ENCODE assay signal across 18 cellular contexts in the genomic region with DNA sequence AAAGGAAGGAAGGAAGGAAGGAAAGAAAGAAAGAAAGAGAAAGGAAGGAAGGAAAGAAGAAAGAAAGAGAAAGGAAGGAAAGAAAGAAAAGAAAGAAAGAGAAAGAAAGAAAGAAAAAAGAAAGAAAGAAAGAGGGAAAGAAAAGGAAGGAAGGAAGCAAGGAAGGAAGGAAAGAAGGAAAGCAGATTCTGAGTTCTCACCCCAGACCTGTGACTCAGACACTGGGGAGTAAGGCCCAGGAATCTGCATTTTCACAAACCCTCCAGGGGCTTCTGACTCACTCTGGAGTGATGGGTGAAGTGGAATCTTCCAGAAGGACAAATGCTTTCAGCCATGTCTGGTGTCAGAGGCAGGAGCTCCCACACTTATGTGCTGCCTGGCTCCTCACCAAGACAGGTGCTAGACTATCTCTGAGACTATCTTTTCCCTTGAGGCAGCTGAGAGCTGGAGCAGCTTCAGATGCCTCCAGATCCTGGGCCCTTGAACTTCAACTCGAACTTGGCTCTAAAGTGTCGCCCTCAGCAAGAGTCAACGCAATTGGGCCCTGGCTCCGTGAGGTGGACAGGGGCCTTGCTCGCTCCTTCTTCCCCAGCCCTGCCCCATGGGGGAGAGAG. TPM values are rescaled to one million over a fixed set of nuclear protein-coding genes. Genes with fewer than 3 reads are reported as not detected.
A peak's percentile ranks its signal among the peaks of the same experiment; 100 is the strongest.
DNase-seq lines count a peak whose midpoint lies in the region; ATAC-seq, FAIRE-seq and TF ChIP-seq lines count a peak whose summit lies in the region.
"Had no signal": no experiment of that assay in that cellular context is flagged by ENCODE, and none has a peak within 500 bp of the region (broad histone marks: within the 10 kb centered on the region; RNA-seq: fewer than 3 reads in every experiment).

No MANE protein-coding gene starts in this region.

- H3K36me3 Mint-ChIP-seq in WTC11, result no peaks in the 10 kb centered on the region
- H3K36me3 Mint-ChIP-seq: CD14-positive monocyte had no signal

- no peaks in the 10 kb centered on the region for H3K27me3 ChIP-seq in DOHH2 (ENCODE audit: control insufficient read depth, low read length)
- no peaks in the 10 kb centered on the region for H3K27me3 ChIP-seq in HepG2 (ENCODE audit: control insufficient read depth in 1 of 2, insufficient read depth in 2 of 2, low read length in 2 of 2)

- FAIRE-seq in HepG2 (lab: Jason Lieb, UNC), result no peak
- FAIRE-seq: islet of Langerhans had no signal

- CTCF ChIA-PET in HEK293 (lab: Yijun Ruan, JAX), result no interaction called here
- CTCF ChIA-PET in WTC11 (lab: Charles Lee), result interaction anchor here (0.6 to 1.0 kb wide), 2 partner anchors 16 to 113 kb away, joined by 3 to 4 read pairs; no protein-coding TSS in a partner anchor
- CTCF ChIA-PET in HepG2 (lab: Yijun Ruan, JAX; ENCODE audit: low intra/inter-chr PET ratio, low total read pairs), result no interaction called here

- TF ChIP-seq CTCF in DOHH2 (IDR thresholded peaks at IDR 0.05; ENCODE audit: low read depth, low read length, poor library complexity, severe bottlenecking), result peak; percentile 5
- no peak for TF ChIP-seq CTCF in HEK293 (tag by site-specific recombination; IDR thresholded peaks at IDR 0.05)
- TF ChIP-seq CTCF in WTC11 (IDR thresholded peaks at IDR 0.05), result no peak
- no peak for TF ChIP-seq CTCF in HepG2 (CRISPR knock-in tag; IDR thresholded peaks at IDR 0.05)

- H3K4me3 Mint-ChIP-seq in WTC11, result peak overlapping the region; percentile 28
- H3K4me3 Mint-ChIP-seq: CD14-positive monocyte, HFFc6, T-helper 17 cell had no signal

- H3K4me3 ChIP-seq in DOHH2 (ENCODE audit: low read length) (peak overlapping the region; percentile 63; the same call in 1 of the 2 replicates), HEK293 (ENCODE audit: low read depth, low read length) (no peak overlapping the region), HepG2 (replicated peaks in 1 of 3; ENCODE audit: insufficient read depth in 1 of 3, low read depth in 2 of 3, low read length in 3 of 3) (no peak overlapping the region)

- H3K27ac ChIP-seq in DOHH2 (ENCODE audit: low read depth, low read length) (peak overlapping the region; percentile 91), HEK293 (ENCODE audit: extremely low read depth, low read depth, low read length) (no peak overlapping the region), HepG2 (ENCODE audit: extremely low read length, insufficient read depth, low read length) (no peak overlapping the region)

- TF ChIP-seq POLR2A in HepG2 (IDR thresholded peaks at IDR 0.05; ENCODE audit: insufficient read depth in 1 of 2, low read depth in 2 of 2, low read length in 2 of 2), result no peak

- intact Hi-C loops in HepG2 (cut with micrococcal nuclease; ENCODE audit: unreplicated experiment), result no loop called here

- in situ Hi-C loops in HepG2 (cut with HindIII; ENCODE audit: extremely low pct_ligation_motif_present, low pct_unique_long_range_greater_than_20kb), result no loop called here

- H3K9me3 ChIP-seq in DOHH2 (ENCODE audit: control insufficient read depth, insufficient read depth, low read length) (no peaks in the 10 kb centered on the region), HEK293 (ENCODE audit: control insufficient read depth, insufficient read depth, low read depth, low read length) (no peaks in the 10 kb centered on the region), HepG2 (ENCODE audit: low read length) (no peaks in the 10 kb centered on the region)

- no peak for TF ChIP-seq RAD21 in HepG2 (CRISPR knock-in tag; IDR thresholded peaks at IDR 0.05)

- peaks cover 25% of the 10 kb centered on the region for H3F3A ChIP-seq in DOHH2 (ENCODE audit: control insufficient read depth, insufficient read depth)

- H3K27me3 Mint-ChIP-seq in WTC11 (ENCODE audit: low read depth), result no peaks in the 10 kb centered on the region
- H3K27me3 Mint-ChIP-seq: T-helper 17 cell had no signal

- H3K36me3 ChIP-seq in DOHH2 (ENCODE audit: control insufficient read depth, low read length) (no peaks in the 10 kb centered on the region), HEK293 (ENCODE audit: control insufficient read depth in 2 of 2, insufficient read depth in 1 of 2, low read length in 2 of 2) (no peaks in the 10 kb centered on the region), HepG2 (replicated peaks in 1 of 2; ENCODE audit: control insufficient read depth in 1 of 2, insufficient read depth in 2 of 2, low read length in 2 of 2) (no peaks in the 10 kb centered on the region)

- no peaks in the 10 kb centered on the region for H3K9me3 Mint-ChIP-seq in WTC11
- H3K9me3 Mint-ChIP-seq: HFFc6 had no signal

- peaks cover 29% of the 10 kb centered on the region for H3K4me1 Mint-ChIP-seq in WTC11

- peak overlapping the region; percentile 83 for H3K4me2 ChIP-seq in DOHH2 (ENCODE audit: low read length)
- H3K4me2 ChIP-seq in HepG2 (ENCODE audit: low read depth, low read length), result no peak overlapping the region
- H3K4me2 ChIP-seq: KMS-11 had no signal

- no peak overlapping the region for H3K9ac ChIP-seq in HepG2 (ENCODE audit: insufficient read depth, low read depth, low read length)
- H3K9ac ChIP-seq: KMS-11 had no signal

- ATAC-seq in WTC11 (no peak; the same call in 1 of the 2 replicates), HepG2 (no peak), GM19463 (IDR thresholded peaks at IDR 0.05; ENCODE audit: unreplicated experiment) (no peak)
- ATAC-seq: T-helper 17 cell had no signal

- no TSS peak for BruUV-seq in HepG2 (replicated peaks; lab: Mats Ljungman, UMichigan)

- 73% methylated on average over 5 of the region's 5 CpGs for WGBS in HepG2 (ENCODE audit: low lambda C conversion rate)

- peak overlapping the region; percentile 38; the same call in 1 of the 2 replicates for H3K27ac Mint-ChIP-seq in WTC11
- H3K27ac Mint-ChIP-seq: HFFc6 had no signal

- H4K20me1 ChIP-seq in DOHH2 (ENCODE audit: control insufficient read depth, insufficient read depth, low read depth, low read length), result no peaks in the 10 kb centered on the region
- no peaks in the 10 kb centered on the region for H4K20me1 ChIP-seq in HepG2 (ENCODE audit: insufficient read depth, low read length)

- no peak overlapping the region for H2AFZ ChIP-seq in HepG2 (ENCODE audit: low read length)

- DNase-seq in WTC11 (ENCODE audit: low spot score), result no peak
- no peak for DNase-seq in HepG2 (ENCODE audit: low spot score)
- no peak for DNase-seq in midbrain (lab: John Stamatoyannopoulos, UW)
- DNase-seq in glomerular visceral epithelial cell (ENCODE audit: extremely low spot score), result no peak
- DNase-seq: activated CD4-positive, alpha-beta T cell treated with anti-CD3 and anti-CD28 coated beads for 48 hours; amniotic stem cell; DMS79 treated with DMSO at 0.1 percent for 48 hours; HFFc6; NCI-H1694; NCI-H748 treated with DMSO at 0.1 percent for 48 hours; nucleus accumbens; T-helper 17 cell had no signal

- POLR2A ChIA-PET in HEK293 (lab: Yijun Ruan, JAX), result no interaction called here
- POLR2A ChIA-PET in WTC11 (lab: Charles Lee), result no interaction called here
- POLR2A ChIA-PET in HepG2 (lab: Yijun Ruan, JAX), result interaction anchor here (0.7 to 0.8 kb wide), 2 partner anchors 16 to 106 kb away, joined by 3 read pairs; no protein-coding TSS in a partner anchor

- H3K79me2 ChIP-seq in DOHH2 (ENCODE audit: control insufficient read depth, low read length) (no peaks in the 10 kb centered on the region), HepG2 (ENCODE audit: insufficient read depth, low read length) (no peaks in the 10 kb centered on the region)

- no peaks in the 10 kb centered on the region for H3K9me2 ChIP-seq in DOHH2 (replicated peaks; ENCODE audit: control insufficient read depth, low read length)

- H3K4me1 ChIP-seq in DOHH2 (ENCODE audit: control insufficient read depth, low read length), result peaks cover 80% of the 10 kb centered on the region
- H3K4me1 ChIP-seq in HEK293 (ENCODE audit: control insufficient read depth, insufficient read depth, low read length), result no peaks in the 10 kb centered on the region
- H3K4me1 ChIP-seq in HepG2 (ENCODE audit: insufficient read depth, low read length), result peaks cover 95% of the 10 kb centered on the region

- TF ChIP-seq EP300 in HepG2 (IDR thresholded peaks at IDR 0.05; ENCODE audit: low read depth in 2 of 2, low read length in 2 of 2) (no peak), HepG2 (CRISPR knock-in tag; IDR thresholded peaks at IDR 0.05; ENCODE audit: borderline replicate concordance) (no peak)

RNA-seq across cellular contexts. Expression of a gene that starts 19.7 kb away (rescaled TPM):
- total RNA-seq in WTC11 (2021) (68.3 to 71.0 TPM (median 70.8 TPM) in 3 replicates), HepG2 (2016; rRNA removed; fragmentation: Illumina TruSeq; extraction: Trizol) (33.2 and 63.4 TPM in 2 replicates)
- 10.1 and 11.6 TPM in 2 replicates for total RNA-seq in HepG2 (2016; cell fraction: cytosol; rRNA removed; fragmentation: Illumina TruSeq; extraction: Trizol; ENCODE audit: low read depth)
- 24.7 and 65.3 TPM in 2 replicates for total RNA-seq in HepG2 (2016; cell fraction: insoluble cytoplasmic fraction; rRNA removed; fragmentation: Illumina TruSeq; extraction: Trizol)
- 32.7 and 33.2 TPM in 2 replicates for total RNA-seq in HepG2 (2016; cell fraction: membrane; rRNA removed; fragmentation: Illumina TruSeq; extraction: Trizol)
- 82.8 and 99.0 TPM in 2 replicates for total RNA-seq in HepG2 (2016; cell fraction: nucleus; rRNA removed; fragmentation: Illumina TruSeq; extraction: Trizol)
- 160 and 189 TPM in 2 replicates for polyA plus RNA-seq in HepG2 (2011; rRNA removed)
- 208 and 213 TPM in 2 replicates for polyA plus RNA-seq in HepG2 (2011; cell fraction: cytosol; rRNA removed)
- 869 and 1,053 TPM in 2 replicates for polyA plus RNA-seq in HepG2 (2011; cell fraction: nucleus; rRNA removed)
- 214 and 253 TPM in 2 replicates for polyA plus RNA-seq in HepG2 (2012)
- 18.1 and 20.1 TPM in 2 replicates for polyA plus RNA-seq in HepG2 (2016; cell fraction: cytosol; fragmentation: Illumina TruSeq; extraction: Trizol; ENCODE audit: low read depth)
- polyA plus RNA-seq in HepG2 (2016; cell fraction: insoluble cytoplasmic fraction; fragmentation: Illumina TruSeq; extraction: Trizol; ENCODE audit: low read depth), result 42.8 and 60.7 TPM in 2 replicates
- polyA plus RNA-seq in HepG2 (2016; cell fraction: membrane; fragmentation: Illumina TruSeq; extraction: Trizol; ENCODE audit: low read depth), result 42.2 and 44.0 TPM in 2 replicates
- polyA plus RNA-seq in HepG2 (2016; cell fraction: nucleus; fragmentation: Illumina TruSeq; extraction: Trizol; ENCODE audit: insufficient read depth, low read depth), result 235 and 236 TPM in 2 replicates
- 104 and 367 TPM in 2 replicates for polyA minus RNA-seq in HepG2 (2011; rRNA and poly(A)+ RNA removed; ENCODE audit: low replicate concordance)
- polyA minus RNA-seq in HepG2 (2011; cell fraction: cytosol; rRNA and poly(A)+ RNA removed), result 143 and 183 TPM in 2 replicates
- 104 and 119 TPM in 2 replicates for polyA minus RNA-seq in HepG2 (2011; cell fraction: nucleus; rRNA and poly(A)+ RNA removed)

RNA-seq across cellular contexts. Expression of a gene that starts 31.1 kb away (rescaled TPM):
- total RNA-seq in WTC11 (2021), result 530 to 561 TPM (median 544 TPM) in 3 replicates
- 805 and 1,167 TPM in 2 replicates for total RNA-seq in HepG2 (2016; rRNA removed; fragmentation: Illumina TruSeq; extraction: Trizol)
- total RNA-seq in HepG2 (2016; cell fraction: cytosol; rRNA removed; fragmentation: Illumina TruSeq; extraction: Trizol; ENCODE audit: low read depth), result 330 and 384 TPM in 2 replicates
- total RNA-seq in HepG2 (2016; cell fraction: insoluble cytoplasmic fraction; rRNA removed; fragmentation: Illumina TruSeq; extraction: Trizol), result 802 and 1,160 TPM in 2 replicates
- total RNA-seq in HepG2 (2016; cell fraction: membrane; rRNA removed; fragmentation: Illumina TruSeq; extraction: Trizol), result 388 and 438 TPM in 2 replicates
- 473 and 495 TPM in 2 replicates for total RNA-seq in HepG2 (2016; cell fraction: nucleus; rRNA removed; fragmentation: Illumina TruSeq; extraction: Trizol)
- 1,432 and 1,529 TPM in 2 replicates for polyA plus RNA-seq in HepG2 (2011; rRNA removed)
- polyA plus RNA-seq in HepG2 (2011; cell fraction: cytosol; rRNA removed), result 1,350 and 1,708 TPM in 2 replicates
- polyA plus RNA-seq in HepG2 (2011; cell fraction: nucleus; rRNA removed), result 541 and 721 TPM in 2 replicates
- 920 and 1,315 TPM in 2 replicates for polyA plus RNA-seq in HepG2 (2012)
- 299 and 343 TPM in 2 replicates for polyA plus RNA-seq in HepG2 (2016; cell fraction: cytosol; fragmentation: Illumina TruSeq; extraction: Trizol; ENCODE audit: low read depth)
- 1,055 and 1,063 TPM in 2 replicates for polyA plus RNA-seq in HepG2 (2016; cell fraction: insoluble cytoplasmic fraction; fragmentation: Illumina TruSeq; extraction: Trizol; ENCODE audit: low read depth)
- polyA plus RNA-seq in HepG2 (2016; cell fraction: membrane; fragmentation: Illumina TruSeq; extraction: Trizol; ENCODE audit: low read depth), result 279 and 340 TPM in 2 replicates
- polyA plus RNA-seq in HepG2 (2016; cell fraction: nucleus; fragmentation: Illumina TruSeq; extraction: Trizol; ENCODE audit: insufficient read depth, low read depth), result 688 and 691 TPM in 2 replicates
- polyA minus RNA-seq in HepG2 (2011; rRNA and poly(A)+ RNA removed; ENCODE audit: low replicate concordance), result 531 and 665 TPM in 2 replicates
- 412 and 617 TPM in 2 replicates for polyA minus RNA-seq in HepG2 (2011; cell fraction: cytosol; rRNA and poly(A)+ RNA removed)
- polyA minus RNA-seq in HepG2 (2011; cell fraction: nucleus; rRNA and poly(A)+ RNA removed), result 99.5 and 162 TPM in 2 replicates
